Comparison of ENCODE assay signal across 16 cellular contexts in the genomic region with DNA sequence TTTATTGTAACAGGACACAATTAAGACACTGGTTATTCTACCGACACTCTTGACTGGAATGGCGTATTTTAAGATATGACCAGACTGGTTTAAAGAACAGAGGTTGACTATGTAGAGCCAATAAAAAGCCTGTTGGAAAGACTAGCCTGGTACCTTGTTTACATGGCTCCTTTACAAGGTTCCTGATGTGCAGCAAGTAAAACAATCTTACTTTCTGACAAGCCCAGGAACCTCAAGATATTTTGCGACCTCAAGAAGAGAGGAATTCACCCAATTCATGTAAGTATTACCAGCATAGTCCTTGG. TPM values are rescaled to one million over a fixed set of nuclear protein-coding genes. Genes with fewer than 3 reads are reported as not detected.
A peak's percentile ranks its signal among the peaks of the same experiment; 100 is the strongest.
DNase-seq lines count a peak whose midpoint lies in the region; ATAC-seq and TF ChIP-seq lines count a peak whose summit lies in the region.
"Had no signal": no experiment of that assay in that cellular context is flagged by ENCODE, and none has a peak within 500 bp of the region (broad histone marks: within the 10 kb centered on the region; RNA-seq: fewer than 3 reads in every experiment).

No MANE protein-coding gene starts in this region.

- H3K36me3 Mint-ChIP-seq in activated CD8-positive, alpha-beta memory T cell treated with anti-CD3 and anti-CD28 coated beads, Interleukin-2, amount 10 ng/mL, durations not matched to agents 7 days and 5 days: peaks cover 34% of the 10 kb centered on the region
- H3K36me3 Mint-ChIP-seq in activated naive CD4-positive, alpha-beta T cell treated with anti-CD3 and anti-CD28 coated beads for 36 hours (ENCODE audit: low read depth): peaks cover 23% of the 10 kb centered on the region

- intact Hi-C loops in PC-3 (cut with micrococcal nuclease) (no loop called here), mucosa of descending colon (cut with DNase I, micrococcal nuclease) (no loop called here), left ventricle myocardium superior (cut with micrococcal nuclease) (no loop called here)
- intact Hi-C loops in activated naive CD4-positive, alpha-beta T cell treated with anti-CD3 and anti-CD28 coated beads for 36 hours (cut with micrococcal nuclease): no loop called here

- peaks cover 4% of the 10 kb centered on the region for H3F3A ChIP-seq in PC-3 (ENCODE audit: low read length, unreplicated experiment)

- H2AFZ ChIP-seq in PC-3 (ENCODE audit: low read length): no peak overlapping the region
- H2AFZ ChIP-seq: GM23248 had no signal

- H3K4me3 ChIP-seq in PC-3 (ENCODE audit: low read length) (no peak overlapping the region), mucosa of descending colon (no peak overlapping the region)
- H3K4me3 ChIP-seq: BLaER1 treated with 17β-estradiol and CSF1 and Interleukin-3, amounts not matched to agents 10 nM and 100 nM; GM12878; GM23248 had no signal

- H3K36me3 ChIP-seq in PC-3 (ENCODE audit: low read depth, low read length) (no peaks in the 10 kb centered on the region), mucosa of descending colon (ENCODE audit: low read depth) (no peaks in the 10 kb centered on the region)

- no peaks in the 10 kb centered on the region for H3K27me3 Mint-ChIP-seq in activated CD8-positive, alpha-beta memory T cell treated with anti-CD3 and anti-CD28 coated beads, Interleukin-2, amount 10 ng/mL, durations not matched to agents 7 days and 5 days
- no peaks in the 10 kb centered on the region for H3K27me3 Mint-ChIP-seq in activated naive CD4-positive, alpha-beta T cell treated with anti-CD3 and anti-CD28 coated beads for 36 hours (ENCODE audit: low read depth)
- H3K27me3 Mint-ChIP-seq: CD4-positive, alpha-beta T cell had no signal

- no peak for DNase-seq in activated CD8-positive, alpha-beta memory T cell treated with anti-CD3 and anti-CD28 coated beads, Interleukin-2, amount 10 ng/mL, durations not matched to agents 7 days and 5 days
- no peak for DNase-seq in activated CD8-positive, alpha-beta memory T cell treated with anti-CD3 and anti-CD28 coated beads, Interleukin-2, amount 50 U/mL, for 4 hours
- DNase-seq in PC-3 (no peak), mucosa of descending colon (no peak), ACHN (no peak), NCI-H1694 treated with DMSO at 0.1 percent for 48 hours (lab: John Stamatoyannopoulos, UW) (no peak), left ventricle myocardium superior (no peak)
- no peak for DNase-seq in activated naive CD4-positive, alpha-beta T cell treated with anti-CD3 and anti-CD28 coated beads for 36 hours
- DNase-seq: 8988T; Calu3; CD4-positive, alpha-beta T cell; DMS 273 treated with DMSO at 0.1 percent for 48 hours; GM23248; H7 had no signal

- no peaks in the 10 kb centered on the region for H3K27me3 ChIP-seq in PC-3 (ENCODE audit: low read length)
- H3K27me3 ChIP-seq: BLaER1 treated with 17β-estradiol and CSF1 and Interleukin-3, amounts not matched to agents 10 nM and 100 nM had no signal

- peak overlapping the region; percentile 36 for H3K27ac Mint-ChIP-seq in activated CD8-positive, alpha-beta memory T cell treated with anti-CD3 and anti-CD28 coated beads, Interleukin-2, amount 10 ng/mL, durations not matched to agents 7 days and 5 days
- no peak overlapping the region for H3K27ac Mint-ChIP-seq in activated naive CD4-positive, alpha-beta T cell treated with anti-CD3 and anti-CD28 coated beads for 36 hours
- H3K27ac Mint-ChIP-seq: CD4-positive, alpha-beta T cell had no signal

- in situ Hi-C loops in ACHN (cut with HindIII; ENCODE audit: low pct_ligation_motif_present, low pct_unique_long_range_greater_than_20kb, low sequenced_read_pairs): no loop called here

- H3K79me2 ChIP-seq in PC-3 (ENCODE audit: low read length): peaks cover 94% of the 10 kb centered on the region

- CTCF ChIA-PET in activated CD8-positive, alpha-beta memory T cell treated with anti-CD3 and anti-CD28 coated beads, Interleukin-2, amount 10 ng/mL, durations not matched to agents 7 days and 5 days (lab: Charles Lee): no interaction called here
- CTCF ChIA-PET in PC-3 (lab: Charles Lee): no interaction called here
- CTCF ChIA-PET in activated naive CD4-positive, alpha-beta T cell treated with anti-CD3 and anti-CD28 coated beads for 36 hours (lab: Charles Lee): no interaction called here

- ATAC-seq in activated CD8-positive, alpha-beta memory T cell treated with anti-CD3 and anti-CD28 coated beads, Interleukin-2, amount 10 ng/mL, durations not matched to agents 7 days and 5 days: no peak
- no peak for ATAC-seq in PC-3
- peak; percentile 96 for ATAC-seq in mucosa of descending colon
- no peak for ATAC-seq in left ventricle myocardium superior
- ATAC-seq: GM12878 had no signal

- TF ChIP-seq CTCF in PC-3 (conservative IDR thresholded peaks at IDR 0.05; ENCODE audit: low read depth, low read length) (no peak), mucosa of descending colon (IDR thresholded peaks at IDR 0.05) (no peak)

- no peak overlapping the region for H3K4me3 Mint-ChIP-seq in activated CD8-positive, alpha-beta memory T cell treated with anti-CD3 and anti-CD28 coated beads, Interleukin-2, amount 10 ng/mL, durations not matched to agents 7 days and 5 days
- no peak overlapping the region for H3K4me3 Mint-ChIP-seq in activated naive CD4-positive, alpha-beta T cell treated with anti-CD3 and anti-CD28 coated beads for 36 hours
- H3K4me3 Mint-ChIP-seq: CD4-positive, alpha-beta T cell had no signal

- H3K27ac ChIP-seq in PC-3 (ENCODE audit: low read length): no peak overlapping the region
- H3K27ac ChIP-seq: BLaER1 treated with 17β-estradiol and CSF1 and Interleukin-3, amounts not matched to agents 10 nM and 100 nM; GM23248 had no signal

- no peak overlapping the region for H3K4me2 ChIP-seq in PC-3 (ENCODE audit: low read length)
- H3K4me2 ChIP-seq: BLaER1 treated with 17β-estradiol and CSF1 and Interleukin-3, amounts not matched to agents 10 nM and 100 nM had no signal

- H3K4me1 ChIP-seq in PC-3 (ENCODE audit: insufficient read depth, low read length) (peaks cover 6% of the 10 kb centered on the region), mucosa of descending colon (ENCODE audit: low read depth) (peaks cover 27% of the 10 kb centered on the region)

- H3K9me2 ChIP-seq in PC-3 (replicated peaks; ENCODE audit: low read length): no peaks in the 10 kb centered on the region

- POLR2A ChIA-PET in PC-3 (lab: Charles Lee; ENCODE audit: unreplicated experiment): no interaction called here

- H3K9me3 Mint-ChIP-seq in activated CD8-positive, alpha-beta memory T cell treated with anti-CD3 and anti-CD28 coated beads, Interleukin-2, amount 10 ng/mL, durations not matched to agents 7 days and 5 days (ENCODE audit: low read depth): no peaks in the 10 kb centered on the region
- H3K9me3 Mint-ChIP-seq in activated naive CD4-positive, alpha-beta T cell treated with anti-CD3 and anti-CD28 coated beads for 36 hours: no peaks in the 10 kb centered on the region
- H3K9me3 Mint-ChIP-seq: CD4-positive, alpha-beta T cell had no signal

- peaks cover 8% of the 10 kb centered on the region for H3K4me1 Mint-ChIP-seq in activated CD8-positive, alpha-beta memory T cell treated with anti-CD3 and anti-CD28 coated beads, Interleukin-2, amount 10 ng/mL, durations not matched to agents 7 days and 5 days
- H3K4me1 Mint-ChIP-seq in activated naive CD4-positive, alpha-beta T cell treated with anti-CD3 and anti-CD28 coated beads for 36 hours (ENCODE audit: low read depth): peaks cover 22% of the 10 kb centered on the region

- H4K20me1 ChIP-seq in PC-3 (ENCODE audit: low read length): peaks cover 25% of the 10 kb centered on the region; the same call in 1 of the 2 replicates

- H3K9me3 ChIP-seq in PC-3 (ENCODE audit: low read length) (no peaks in the 10 kb centered on the region), mucosa of descending colon (no peaks in the 10 kb centered on the region)

- no peak overlapping the region for H3K9ac ChIP-seq in PC-3 (ENCODE audit: low read length)
- H3K9ac ChIP-seq: BLaER1 treated with 17β-estradiol and CSF1 and Interleukin-3, amounts not matched to agents 10 nM and 100 nM; GM23248 had no signal

- TSS peak; percentile 5 for BruUV-seq in PC-3 (replicated peaks; lab: Mats Ljungman, UMichigan)

RNA-seq across cellular contexts. Expression of a gene that starts 14.1 kb away (rescaled TPM):
- total RNA-seq in activated CD8-positive, alpha-beta memory T cell treated with anti-CD3 and anti-CD28 coated beads, Interleukin-2, amount 10 ng/mL, durations not matched to agents 7 days and 5 days: 100 to 1,000 TPM; 126 to 135 TPM
- total RNA-seq in PC-3 (2014; rRNA removed) (32.7 and 33.9 TPM in 2 replicates), mucosa of descending colon (100 to 1,000 TPM in 2 of 3 donors, 10 to 100 TPM in 1; 97.5 to 155 (median 116) TPM), left ventricle myocardium superior (72.9 TPM)
- 10 to 100 TPM; 66.7 to 69.3 TPM for total RNA-seq in activated naive CD4-positive, alpha-beta T cell treated with anti-CD3 and anti-CD28 coated beads for 36 hours
